In genomic region chr19:47019431-47020041, GRCh38 we compare ENCODE assay signal across 2 cellular contexts.
TF ChIP-seq lines count a peak whose summit lies in the region.

Gene NPAS1, plus strand, starts transcription at chr19:47019837. Its CDS starts 1,211 bp downstream, at chr19:47021048.

TF ChIP-seq in IMR-90, 13 proteins besides CTCF, POLR2A, EP300 and RAD21:
- TF ChIP-seq RFX5 (IDR thresholded peaks at IDR 0.05; ENCODE audit: low read depth, low read length) = no peak
- no peak for TF ChIP-seq CHD1 (IDR thresholded peaks at IDR 0.05; ENCODE audit: low read depth, low read length)
- TF ChIP-seq MAFK (IDR thresholded peaks at IDR 0.05; ENCODE audit: low read depth, low read length) = no peak
- TF ChIP-seq RCOR1 (IDR thresholded peaks at IDR 0.05; ENCODE audit: insufficient replicate concordance, low read length) = no peak
- no peak for TF ChIP-seq USF2 (IDR thresholded peaks at IDR 0.05; ENCODE audit: low read depth, low read length)
- no peak for TF ChIP-seq NFE2L2 (IDR thresholded peaks at IDR 0.05; ENCODE audit: low read depth, low read length)
- TF ChIP-seq ELK1 (IDR thresholded peaks at IDR 0.05; ENCODE audit: borderline replicate concordance, low read depth, low read length) = no peak
- no peak for TF ChIP-seq SMC3 (IDR thresholded peaks at IDR 0.05; ENCODE audit: low read depth, low read length)
- TF ChIP-seq CEBPB (IDR thresholded peaks at IDR 0.05; ENCODE audit: low read depth, low read length) = no peak

TF ChIP-seq in H1, 55 proteins besides CTCF, POLR2A, EP300 and RAD21:
- TF ChIP-seq PHF8 (conservative IDR thresholded peaks at IDR 0.05; ENCODE audit: low read depth, low read length) = no peak
- no peak for TF ChIP-seq USF2 (IDR thresholded peaks at IDR 0.05; ENCODE audit: low read length)
- no peak for TF ChIP-seq POU5F1 (IDR thresholded peaks at IDR 0.05; ENCODE audit: low read depth, low read length)
- no peak for TF ChIP-seq BCL11A (IDR thresholded peaks at IDR 0.05; ENCODE audit: low read depth in 2 of 2, low read length in 2 of 2)
- no peak for TF ChIP-seq NANOG (IDR thresholded peaks at IDR 0.05; ENCODE audit: insufficient read depth, low read depth, low read length, poor library complexity, severe bottlenecking)
- peak; percentile 46 for TF ChIP-seq KDM4A (IDR thresholded peaks at IDR 0.05; ENCODE audit: low read depth, low read length, severe bottlenecking)
- no peak for TF ChIP-seq EZH2 (IDR thresholded peaks at IDR 0.05; ENCODE audit: low read depth, low read length, severe bottlenecking)
- no peak for TF ChIP-seq SIRT6 (IDR thresholded peaks at IDR 0.05; ENCODE audit: low read length)
- TF ChIP-seq CEBPB (IDR thresholded peaks at IDR 0.05; ENCODE audit: low read depth, low read length) = no peak
- TF ChIP-seq YY1 (IDR thresholded peaks at IDR 0.05; ENCODE audit: low read depth, low read length) = no peak
- no peak for TF ChIP-seq CREB1 (IDR thresholded peaks at IDR 0.05)
- no peak for TF ChIP-seq SP2 (IDR thresholded peaks at IDR 0.05; ENCODE audit: low read length)
- no peak for TF ChIP-seq TCF12 (IDR thresholded peaks at IDR 0.05; ENCODE audit: low read depth, low read length)
- TF ChIP-seq CHD2 (IDR thresholded peaks at IDR 0.05; ENCODE audit: low read length) = no peak
- no peak for TF ChIP-seq SUZ12 (IDR thresholded peaks at IDR 0.05; ENCODE audit: low read length)
- TF ChIP-seq SP4 (IDR thresholded peaks at IDR 0.05; ENCODE audit: low read length) = 0 out of 2 replicates have a peak, but pooled peaks have one; percentile 41
- TF ChIP-seq, protein P1, sequence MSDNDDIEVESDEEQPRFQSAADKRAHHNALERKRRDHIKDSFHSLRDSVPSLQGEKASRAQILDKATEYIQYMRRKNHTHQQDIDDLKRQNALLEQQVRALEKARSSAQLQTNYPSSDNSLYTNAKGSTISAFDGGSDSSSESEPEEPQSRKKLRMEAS (IDR thresholded peaks at IDR 0.05) = no peak
- TF ChIP-seq TAF1 (IDR thresholded peaks at IDR 0.05; ENCODE audit: low read depth, low read length) = no peak
- peak; percentile 31 for TF ChIP-seq ASH2L (IDR thresholded peaks at IDR 0.05; ENCODE audit: low read length)
- no peak for TF ChIP-seq JUN (IDR thresholded peaks at IDR 0.05; ENCODE audit: low read depth, low read length)
